In genomic region chr20:47708140-47708807, GRCh38 we compare ENCODE assay signal across 1 cellular context.
TF ChIP-seq lines count a peak whose summit lies in the region.

No MANE protein-coding gene starts in this region.

TF ChIP-seq in H1, 55 proteins besides CTCF, POLR2A, EP300 and RAD21 (continued from another document):
- TF ChIP-seq RNF2 (IDR thresholded peaks at IDR 0.05; ENCODE audit: borderline replicate concordance, low read depth, low read length, missing control alignments, poor library complexity, severe bottlenecking) (no peak), CEBPB (IDR thresholded peaks at IDR 0.05; ENCODE audit: low read depth, low read length) (no peak), KDM1A (IDR thresholded peaks at IDR 0.05; ENCODE audit: borderline replicate concordance, low read length) (no peak), BRCA1 (IDR thresholded peaks at IDR 0.05; ENCODE audit: low read depth, low read length) (no peak)
